Comparison of ENCODE assay signal across 23 cellular contexts in genomic region chr16:54346046-54346445, GRCh38. TPM values are rescaled to one million over a fixed set of nuclear protein-coding genes. Genes with fewer than 3 reads are reported as not detected.
DNase-seq lines count a peak whose midpoint lies in the region; ATAC-seq and TF ChIP-seq lines count a peak whose summit lies in the region.
"Had no signal": no experiment of that assay in that cellular context is flagged by ENCODE, and none has a peak within 500 bp of the region (broad histone marks: within the 10 kb centered on the region; RNA-seq: fewer than 3 reads in every experiment).

No MANE protein-coding gene starts in this region.

- H3K27me3 ChIP-seq in GM23248 (replicated peaks; ENCODE audit: insufficient read depth) = no peaks in the 10 kb centered on the region
- no peaks in the 10 kb centered on the region for H3K27me3 ChIP-seq in foreskin keratinocyte
- H3K27me3 ChIP-seq: Peyer's patch had no signal

- H3K36me3 ChIP-seq in GM23248 (ENCODE audit: low read depth) = no peaks in the 10 kb centered on the region
- H3K36me3 ChIP-seq: Peyer's patch had no signal

- H3K79me2 ChIP-seq in GM23248 (ENCODE audit: insufficient read depth) = no peaks in the 10 kb centered on the region

- ATAC-seq in foreskin keratinocyte = no peak
- ATAC-seq in left ventricle myocardium superior = no peak
- ATAC-seq: SK-N-SH treated with all-trans-retinoic acid at 6 μM for 48 hours had no signal

- no peak overlapping the region for H3K27ac ChIP-seq in GM23248
- H3K27ac ChIP-seq in foreskin keratinocyte = no peak overlapping the region
- H3K27ac ChIP-seq: C4-2B, HL-60, Peyer's patch had no signal

- H3F3A ChIP-seq in GM23248 (ENCODE audit: insufficient read depth) = no peaks in the 10 kb centered on the region

- DNase-seq in GM23248 = peak; percentile 57
- peak; percentile 2 for DNase-seq in epithelial cell of esophagus (ENCODE audit: low read depth)
- DNase-seq in foreskin keratinocyte = peak; percentile 40 to 79
- no peak for DNase-seq in GM10266 (ENCODE audit: extremely low spot score)
- DNase-seq in GM13977 (ENCODE audit: low spot score) = no peak
- DNase-seq in left ventricle myocardium superior = no peak
- no peak for DNase-seq in stimulated activated CD4-positive, alpha-beta T cell treated with anti-CD3 and anti-CD28 coated beads, Interleukin-4, amount 100 ng/mL, for 24 hours
- DNase-seq: GDM1, H9, HFFc6, KG1, NCI-H1694, NCI-H2081, NCI-H2171, NCI-H345, NCI-H524, NCI-H82, Peyer's patch had no signal

- WGBS in GM23248 (ENCODE audit: low coverage in 1 of 2, low lambda C conversion rate in 2 of 2, missing lambda C conversion rate in 2 of 2), 2 experiments = 51 to 60% methylated on average over 3 of the region's 3 CpGs

- no peaks in the 10 kb centered on the region for H3K9me3 ChIP-seq in GM23248 (ENCODE audit: low read depth)
- H3K9me3 ChIP-seq: Peyer's patch had no signal

- H3K9ac ChIP-seq in GM23248 = no peak overlapping the region

- TF ChIP-seq CTCF in epithelial cell of esophagus (IDR thresholded peaks at IDR 0.05; ENCODE audit: insufficient read depth, low read depth, low read length, missing control alignments) (no peak), foreskin keratinocyte (conservative IDR thresholded peaks at IDR 0.05) (no peak), GM10266 (IDR thresholded peaks at IDR 0.05; ENCODE audit: control insufficient read depth, insufficient read depth, low read depth, missing control alignments) (no peak), GM13977 (IDR thresholded peaks at IDR 0.05; ENCODE audit: extremely low read depth, insufficient read depth, missing control alignments) (no peak)

- no peak overlapping the region for H3K4me2 ChIP-seq in GM23248 (ENCODE audit: unreplicated experiment)

- no peak overlapping the region for H2AFZ ChIP-seq in GM23248

- no peaks in the 10 kb centered on the region for H4K20me1 ChIP-seq in GM23248 (ENCODE audit: insufficient read depth)

- H3K9me2 ChIP-seq in GM23248 (ENCODE audit: insufficient read depth) = no peaks in the 10 kb centered on the region

- H3K4me3 ChIP-seq in GM23248 (no peak overlapping the region), epithelial cell of esophagus (ENCODE audit: low read length) (no peak overlapping the region)
- H3K4me3 ChIP-seq: Peyer's patch had no signal

- H3K4me1 ChIP-seq in GM23248 (ENCODE audit: insufficient read depth) = peaks cover 12% of the 10 kb centered on the region
- peaks cover 15% of the 10 kb centered on the region for H3K4me1 ChIP-seq in foreskin keratinocyte
- H3K4me1 ChIP-seq: Peyer's patch had no signal

- intact Hi-C loops in left ventricle myocardium superior (cut with micrococcal nuclease) = no loop called here

- in situ Hi-C loops in GM23248 (cut with MboI) = no loop called here
- in situ Hi-C loops in GM13977 (cut with MboI; ENCODE audit: low pct_unique_long_range_greater_than_20kb, low sequenced_read_pairs, unreplicated experiment) = no loop called here

RNA-seq across cellular contexts. Expression of gene IRX3, which starts 59.5 kb away (rescaled TPM):
- total RNA-seq in GM23248 (2014; rRNA removed; shearing (Covaris generic)) = 9.2 and 15.6 TPM in 2 replicates
- polyA plus RNA-seq in GM23248 (2016; fragmentation: Nextera tagmentation; extraction: Ambion mirVana) (6.4 and 8.8 TPM in 2 replicates), foreskin keratinocyte (4.1 and 4.4 TPM in 2 replicates)
- total RNA-seq in foreskin keratinocyte (4.3 and 5.1 TPM in 2 replicates), left ventricle myocardium superior (5.6 TPM)
- total RNA-seq: HT-29, OCI-LY7, Peyer's patch had no signal

Comparison
In these comparisons a context has a peak if more than half of its experiments do, and no peak if none do; other contexts are left out.
1. DNase-seq: peak in GM23248 (single experiment), epithelial cell of esophagus (single experiment) and foreskin keratinocyte (2 of 2); none in GM10266 (single experiment), GM13977 (single experiment), left ventricle myocardium superior (single experiment) and stimulated activated CD4-positive, alpha-beta T cell treated with anti-CD3 and anti-CD28 coated beads, Interleukin-4, amount 100 ng/mL, for 24 hours (single experiment).